In the genomic region with DNA sequence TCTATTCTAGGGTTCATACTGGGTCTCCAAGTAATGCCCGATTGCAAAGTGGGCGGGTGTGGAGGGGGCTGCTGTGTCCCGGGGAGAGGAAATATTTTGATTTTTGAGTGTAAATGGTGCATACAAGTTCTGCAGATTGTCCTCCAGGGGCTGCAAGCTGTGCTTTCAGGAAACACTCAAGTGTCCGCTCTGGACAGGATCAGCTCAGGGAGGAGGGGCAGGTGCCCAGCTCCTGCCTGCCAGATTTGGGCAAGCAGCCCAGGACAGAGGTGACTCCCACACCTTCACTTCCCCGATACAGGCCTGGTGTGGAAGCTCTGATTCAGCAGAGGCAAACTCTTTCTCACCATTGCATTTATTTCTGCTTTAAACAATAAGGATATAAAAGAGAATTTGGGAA, we compare ENCODE assay signal across 16 cellular contexts.
A peak's percentile ranks its signal among the peaks of the same experiment; 100 is the strongest.
DNase-seq lines count a peak whose midpoint lies in the region; ATAC-seq and TF ChIP-seq lines count a peak whose summit lies in the region.
"Had no signal": no experiment of that assay in that cellular context is flagged by ENCODE, and none has a peak within 500 bp of the region (broad histone marks: within the 10 kb centered on the region; RNA-seq: fewer than 3 reads in every experiment).

No MANE protein-coding gene starts in this region.

- H3K4me1 Mint-ChIP-seq in nephron = peaks cover 32% of the 10 kb centered on the region
- H3K4me1 Mint-ChIP-seq in nephron progenitor cell = peaks cover 28% of the 10 kb centered on the region
- H3K4me1 Mint-ChIP-seq in activated T-cell treated with anti-CD3 and anti-CD28 coated beads, Interleukin-2, amount 50 U/mL, for 24 hours (ENCODE audit: low read depth) = no peaks in the 10 kb centered on the region
- H3K4me1 Mint-ChIP-seq: activated CD4-positive, alpha-beta T cell treated with anti-CD3 and anti-CD28 coated beads, Interleukin-2, amount 10 ng/mL, durations not matched to agents 7 days and 5 days; stimulated activated naive CD8-positive, alpha-beta T cell treated with anti-CD3 and anti-CD28 coated beads, Interleukin-15, amount 100 ng/mL, for 72 hours; T-cell had no signal

- H4K8ac ChIP-seq in mesendoderm (ENCODE audit: low read depth, low read length) = no peak overlapping the region

- TF ChIP-seq POLR2A in uterus (IDR thresholded peaks at IDR 0.05) = no peak

- H3K9me3 Mint-ChIP-seq in nephron (no peaks in the 10 kb centered on the region), nephron progenitor cell (no peaks in the 10 kb centered on the region)
- H3K9me3 Mint-ChIP-seq in activated T-cell treated with anti-CD3 and anti-CD28 coated beads, Interleukin-2, amount 50 U/mL, for 24 hours = no peaks in the 10 kb centered on the region
- H3K9me3 Mint-ChIP-seq: activated CD4-positive, alpha-beta T cell treated with anti-CD3 and anti-CD28 coated beads, Interleukin-2, amount 10 ng/mL, durations not matched to agents 7 days and 5 days; stimulated activated naive CD8-positive, alpha-beta T cell treated with anti-CD3 and anti-CD28 coated beads, Interleukin-15, amount 100 ng/mL, for 72 hours; T-cell had no signal

- ATAC-seq in Right ventricle myocardium superior (ENCODE audit: poor library complexity) = peak; percentile 92
- ATAC-seq: stimulated activated naive CD8-positive, alpha-beta T cell treated with anti-CD3 and anti-CD28 coated beads, Interleukin-15, amount 100 ng/mL, for 72 hours; T-cell had no signal

- intact Hi-C loops in Right ventricle myocardium superior (cut with DNase I) = no loop called here
- intact Hi-C loops in uterus (cut with DNase I; ENCODE audit: low total_unique reads) = no loop called here

- H3K36me3 Mint-ChIP-seq in nephron (ENCODE audit: low read depth) = no peaks in the 10 kb centered on the region
- H3K36me3 Mint-ChIP-seq in nephron progenitor cell (ENCODE audit: low read depth) = no peaks in the 10 kb centered on the region
- no peaks in the 10 kb centered on the region for H3K36me3 Mint-ChIP-seq in activated T-cell treated with anti-CD3 and anti-CD28 coated beads, Interleukin-2, amount 50 U/mL, for 24 hours (ENCODE audit: low read depth)
- H3K36me3 Mint-ChIP-seq: T-cell had no signal

- H3K18ac ChIP-seq in mesendoderm (ENCODE audit: low read length) = no peak overlapping the region

- H2BK5ac ChIP-seq in mesendoderm (ENCODE audit: low read length) = no peak overlapping the region

- H3K56ac ChIP-seq in mesendoderm (ENCODE audit: low read length) = no peak overlapping the region

- no peak overlapping the region for H3K4ac ChIP-seq in mesendoderm (ENCODE audit: low read depth, low read length)

- TF ChIP-seq CTCF in nephron (IDR thresholded peaks at IDR 0.05; ENCODE audit: unreplicated experiment in 3 of 3) = no peak
- peak in 3 of 4 experiments; percentile 7 to 26 (median 21) for TF ChIP-seq CTCF in uterus (IDR thresholded peaks at IDR 0.05)
- no peak for TF ChIP-seq CTCF in nephron progenitor cell (IDR thresholded peaks at IDR 0.05)

- H3K36me3 ChIP-seq in uterus = no peaks in the 10 kb centered on the region
- H3K36me3 ChIP-seq in mesendoderm (ENCODE audit: control insufficient read depth, insufficient read depth, low read length) = no peaks in the 10 kb centered on the region

- WGBS in mesendoderm (ENCODE audit: extremely low coverage, insufficient coverage, low lambda C conversion rate) = no CpG with 5 or more reads among the region's 5 CpGs

- H2BK120ac ChIP-seq in mesendoderm (ENCODE audit: low read depth, low read length) = no peak overlapping the region

- DNase-seq in DMS53 (lab: John Stamatoyannopoulos, UW) (peak; percentile 34), DMS53 treated with DMSO at 0.1 percent for 48 hours (lab: John Stamatoyannopoulos, UW; ENCODE audit: unreplicated experiment) (no peak), Right ventricle myocardium superior (peak; percentile 85), uterus (peak; percentile 77 to 83), nephron progenitor cell (no peak), mesendoderm (no peak)
- DNase-seq in activated T-cell treated with anti-CD3 and anti-CD28 coated beads, Interleukin-2, amount 50 U/mL, for 24 hours = no peak
- DNase-seq: activated CD4-positive, alpha-beta T cell treated with anti-CD3 and anti-CD28 coated beads, Interleukin-2, amount 10 ng/mL, durations not matched to agents 7 days and 5 days; activated effector memory CD4-positive, alpha-beta T cell treated with Interleukin-2 at 50 U/mL for 16 hours; NCI-H187 treated with DMSO at 0.1 percent for 48 hours; nucleus accumbens; stimulated activated CD4-positive, alpha-beta T cell treated with anti-CD3 and anti-CD28 coated beads, Interleukin-4, amount 100 ng/mL, for 4 hours; stimulated activated naive CD8-positive, alpha-beta T cell treated with anti-CD3 and anti-CD28 coated beads, Interleukin-15, amount 100 ng/mL, for 72 hours; T-cell had no signal

- H3K4me3 Mint-ChIP-seq in nephron (no peak overlapping the region), nephron progenitor cell (no peak overlapping the region)
- no peak overlapping the region for H3K4me3 Mint-ChIP-seq in activated T-cell treated with anti-CD3 and anti-CD28 coated beads, Interleukin-2, amount 50 U/mL, for 24 hours
- H3K4me3 Mint-ChIP-seq: activated CD4-positive, alpha-beta T cell treated with anti-CD3 and anti-CD28 coated beads, Interleukin-2, amount 10 ng/mL, durations not matched to agents 7 days and 5 days; stimulated activated naive CD8-positive, alpha-beta T cell treated with anti-CD3 and anti-CD28 coated beads, Interleukin-15, amount 100 ng/mL, for 72 hours; T-cell had no signal

- H3K4me1 ChIP-seq in uterus (peaks cover 0 to 6% of the 10 kb centered on the region in 2 donors), mesendoderm (ENCODE audit: control insufficient read depth, low read depth, low read length) (no peaks in the 10 kb centered on the region)

- H2AK5ac ChIP-seq in mesendoderm (ENCODE audit: low read length) = no peak overlapping the region

- H3K4me3 ChIP-seq in uterus = no peak overlapping the region
- H3K4me3 ChIP-seq in mesendoderm (ENCODE audit: low read length) = no peak overlapping the region

- H3K9me3 ChIP-seq in uterus = no peaks in the 10 kb centered on the region

- no peak overlapping the region for H2BK15ac ChIP-seq in mesendoderm (replicated peaks; ENCODE audit: low read depth)

- H3K27ac ChIP-seq in uterus = peak overlapping the region; percentile 66 to 81
- H3K27ac ChIP-seq in mesendoderm (ENCODE audit: low read depth, low read length) = no peak overlapping the region
- H3K27ac ChIP-seq: 22Rv1 had no signal

- H3K4me2 ChIP-seq in mesendoderm (ENCODE audit: low read length) = no peak overlapping the region

- H3K9ac ChIP-seq in mesendoderm (ENCODE audit: low read length) = no peak overlapping the region

- H3K79me1 ChIP-seq in mesendoderm (ENCODE audit: low read length) = no peaks in the 10 kb centered on the region

- H3K27me3 Mint-ChIP-seq in nephron (ENCODE audit: low read depth) = peaks cover 14% of the 10 kb centered on the region
- H3K27me3 Mint-ChIP-seq in nephron progenitor cell (ENCODE audit: low read depth, poor library complexity) = peaks cover 5% of the 10 kb centered on the region
- peaks cover 20% of the 10 kb centered on the region for H3K27me3 Mint-ChIP-seq in activated T-cell treated with anti-CD3 and anti-CD28 coated beads, Interleukin-2, amount 50 U/mL, for 24 hours
- H3K27me3 Mint-ChIP-seq: activated CD4-positive, alpha-beta T cell treated with anti-CD3 and anti-CD28 coated beads, Interleukin-2, amount 10 ng/mL, durations not matched to agents 7 days and 5 days; stimulated activated naive CD8-positive, alpha-beta T cell treated with anti-CD3 and anti-CD28 coated beads, Interleukin-15, amount 100 ng/mL, for 72 hours had no signal

- H3K27me3 ChIP-seq in uterus (no peaks in the 10 kb centered on the region), mesendoderm (ENCODE audit: insufficient read depth, low read length, poor library complexity) (no peaks in the 10 kb centered on the region)

- H3K27ac Mint-ChIP-seq in nephron = peak overlapping the region; percentile 45 to 90 (median 79)
- H3K27ac Mint-ChIP-seq in nephron progenitor cell = no peak overlapping the region
- no peak overlapping the region for H3K27ac Mint-ChIP-seq in activated T-cell treated with anti-CD3 and anti-CD28 coated beads, Interleukin-2, amount 50 U/mL, for 24 hours
- H3K27ac Mint-ChIP-seq: activated CD4-positive, alpha-beta T cell treated with anti-CD3 and anti-CD28 coated beads, Interleukin-2, amount 10 ng/mL, durations not matched to agents 7 days and 5 days; stimulated activated naive CD8-positive, alpha-beta T cell treated with anti-CD3 and anti-CD28 coated beads, Interleukin-15, amount 100 ng/mL, for 72 hours; T-cell had no signal

- no peak overlapping the region for H4K5ac ChIP-seq in mesendoderm (ENCODE audit: low read length)

- H3K79me2 ChIP-seq in mesendoderm (ENCODE audit: control insufficient read depth, insufficient read depth, low read length) = no peaks in the 10 kb centered on the region

- no peak overlapping the region for H3K23ac ChIP-seq in mesendoderm (ENCODE audit: low read length)

Comparison
In these comparisons a context has a peak if more than half of its experiments do, and no peak if none do; other contexts are left out.
1. DNase-seq: peak in DMS53 (single experiment), Right ventricle myocardium superior (single experiment) and uterus (2 of 2); none in DMS53 treated with DMSO at 0.1 percent for 48 hours (single experiment), nephron progenitor cell (single experiment), mesendoderm (single experiment) and activated T-cell treated with anti-CD3 and anti-CD28 coated beads, Interleukin-2, amount 50 U/mL, for 24 hours (single experiment).
2. H3K27ac Mint-ChIP-seq: peak in nephron (3 of 3); none in nephron progenitor cell (single experiment) and activated T-cell treated with anti-CD3 and anti-CD28 coated beads, Interleukin-2, amount 50 U/mL, for 24 hours (single experiment).
3. CTCF ChIP-seq: peak in uterus (3 of 4); none in nephron (0 of 3) and nephron progenitor cell (single experiment).